ENCODE assay signal across 29 cellular contexts in genomic region chr9:4955836-4956235, GRCh38. TPM values are rescaled to one million over a fixed set of nuclear protein-coding genes. Genes with fewer than 3 reads are reported as not detected.
DNase-seq lines count a peak whose midpoint lies in the region; ATAC-seq, FAIRE-seq and TF ChIP-seq lines count a peak whose summit lies in the region.
"Had no signal": no experiment of that assay in that cellular context is flagged by ENCODE, and none has a peak within 500 bp of the region (broad histone marks: within the 10 kb centered on the region; RNA-seq: fewer than 3 reads in every experiment).

No MANE protein-coding gene starts in this region.

- no peaks in the 10 kb centered on the region for H3K27me3 Mint-ChIP-seq in chondrocyte (ENCODE audit: low read depth)

- H3K4me1 ChIP-seq in RWPE2 (ENCODE audit: insufficient read depth, poor library complexity, severe bottlenecking) (peaks cover 13% of the 10 kb centered on the region), vagina (no peaks in the 10 kb centered on the region)
- H3K4me1 ChIP-seq: left ventricle myocardium inferior, parathyroid adenoma, right atrium auricular region had no signal

- DNase-seq in HCEC 1CT (peak; percentile 43), RWPE2 (ENCODE audit: low spot score) (no peak), fibroblast of peridontal ligament (ENCODE audit: extremely low read depth) (peak; percentile 40), stromal cell of bone marrow (ENCODE audit: low read depth) (peak; percentile 79), vagina (ENCODE audit: extremely low spot score in 2 of 2) (no peak), RCC 7860 (ENCODE audit: low spot score) (no peak), chondrocyte (ENCODE audit: low spot score) (no peak)
- DNase-seq: activated naive CD4-positive, alpha-beta T cell treated with anti-CD3 and anti-CD28 coated beads, Interleukin-2, amount 50 U/mL, for 16 hours; AML-193; amygdala; CD8-positive, alpha-beta memory T cell; central memory CD4-positive, alpha-beta T cell; DMS153; dorsolateral prefrontal cortex; Kasumi-1; left ventricle myocardium inferior; NCI-H1092; NCI-H187 treated with DMSO at 0.1 percent for 48 hours; NCI-H2227 treated with DMSO at 0.1 percent for 48 hours; stimulated activated CD4-positive, alpha-beta T cell treated with anti-CD3 and anti-CD28 coated beads, Interleukin-4, amount 100 ng/mL, for 4 hours; stimulated activated naive CD4-positive, alpha-beta T cell; T-helper 9 cell had no signal

- H3K36me3 Mint-ChIP-seq in chondrocyte (ENCODE audit: low read depth) = peaks cover 7% of the 10 kb centered on the region
- H3K36me3 Mint-ChIP-seq: CD8-positive, alpha-beta memory T cell; natural killer cell treated with Interleukin-12 subunit alpha and Interleukin-12 subunit beta and Interleukin-15 and Interleukin-18, amount 100 ng/mL, for 72 hours had no signal

- H3K9me3 Mint-ChIP-seq in chondrocyte (ENCODE audit: low read depth) = peaks cover 10% of the 10 kb centered on the region
- H3K9me3 Mint-ChIP-seq: CD8-positive, alpha-beta memory T cell; natural killer cell treated with Interleukin-12 subunit alpha and Interleukin-12 subunit beta and Interleukin-15 and Interleukin-18, amount 100 ng/mL, for 72 hours had no signal

- H3K4me1 Mint-ChIP-seq in chondrocyte (ENCODE audit: low read depth) = peaks cover 20% of the 10 kb centered on the region
- H3K4me1 Mint-ChIP-seq: CD8-positive, alpha-beta memory T cell; WTC11 had no signal

- H3K27ac ChIP-seq in RWPE2 (ENCODE audit: poor library complexity, severe bottlenecking) (peak overlapping the region; percentile 17), vagina (no peak overlapping the region)
- H3K27ac ChIP-seq: dorsolateral prefrontal cortex, left ventricle myocardium inferior, parathyroid adenoma, right atrium auricular region, thoracic aorta had no signal

- H3K27me3 ChIP-seq in RWPE2 (ENCODE audit: insufficient read depth, poor library complexity, severe bottlenecking) (no peaks in the 10 kb centered on the region), vagina (no peaks in the 10 kb centered on the region)
- H3K27me3 ChIP-seq: dorsolateral prefrontal cortex, right atrium auricular region had no signal

- no peak for FAIRE-seq in RCC 7860 (lab: Jason Lieb, UNC)
- FAIRE-seq: H54, islet of Langerhans had no signal

- no peak for TF ChIP-seq POLR2A in vagina (IDR thresholded peaks at IDR 0.05)

- H3K4me3 Mint-ChIP-seq in chondrocyte (ENCODE audit: unreplicated experiment) = no peak overlapping the region
- H3K4me3 Mint-ChIP-seq: CD8-positive, alpha-beta memory T cell; natural killer cell treated with Interleukin-12 subunit alpha and Interleukin-12 subunit beta and Interleukin-15 and Interleukin-18, amount 100 ng/mL, for 72 hours; WTC11 had no signal

- no peak overlapping the region for H3K27ac Mint-ChIP-seq in chondrocyte (ENCODE audit: unreplicated experiment)
- H3K27ac Mint-ChIP-seq: CD8-positive, alpha-beta memory T cell; natural killer cell treated with Interleukin-12 subunit alpha and Interleukin-12 subunit beta and Interleukin-15 and Interleukin-18, amount 100 ng/mL, for 72 hours; WTC11 had no signal

- peak; percentile 86 for ATAC-seq in RWPE2 (ENCODE audit: low read depth)
- ATAC-seq: natural killer cell treated with Interleukin-12 subunit alpha and Interleukin-12 subunit beta and Interleukin-15 and Interleukin-18, amount 100 ng/mL, for 72 hours; WTC11 had no signal

- H3K36me3 ChIP-seq in RWPE2 (ENCODE audit: low read depth) (no peaks in the 10 kb centered on the region), vagina (no peaks in the 10 kb centered on the region)
- H3K36me3 ChIP-seq: left ventricle myocardium inferior, right atrium auricular region, thoracic aorta had no signal

- no peaks in the 10 kb centered on the region for H3K9me3 ChIP-seq in RWPE2 (ENCODE audit: severe bottlenecking)
- H3K9me3 ChIP-seq in vagina = no peaks in the 10 kb centered on the region
- H3K9me3 ChIP-seq: left ventricle myocardium inferior, thoracic aorta had no signal

- no peak for TF ChIP-seq CTCF in RWPE2 (IDR thresholded peaks at IDR 0.05; ENCODE audit: poor library complexity, severe bottlenecking)
- no peak for TF ChIP-seq CTCF in vagina (IDR thresholded peaks at IDR 0.05)
- TF ChIP-seq CTCF in chondrocyte (IDR thresholded peaks at IDR 0.05) = no peak

- H3K4me3 ChIP-seq in RWPE2 (ENCODE audit: severe bottlenecking) = no peak overlapping the region
- no peak overlapping the region for H3K4me3 ChIP-seq in vagina
- H3K4me3 ChIP-seq: dorsolateral prefrontal cortex, left ventricle myocardium inferior, right atrium auricular region, thoracic aorta had no signal

- intact Hi-C loops in vagina (cut with DNase I) = no loop called here

RNA-seq across cellular contexts. Expression of gene JAK2, which starts 29.2 kb away (rescaled TPM):
- total RNA-seq in vagina = 25.8 TPM
- total RNA-seq in chondrocyte = 15.8 to 17.5 TPM (median 16.6 TPM) in 3 replicates

Comparison
In these comparisons a context has a peak if more than half of its experiments do, and no peak if none do; other contexts are left out.
1. DNase-seq: peak in HCEC 1CT (single experiment), fibroblast of peridontal ligament (single experiment) and stromal cell of bone marrow (single experiment); none in RWPE2 (single experiment), vagina (0 of 2), RCC 7860 (single experiment) and chondrocyte (single experiment).